ENCODE assay signal across 1 cellular context in the genomic region with DNA sequence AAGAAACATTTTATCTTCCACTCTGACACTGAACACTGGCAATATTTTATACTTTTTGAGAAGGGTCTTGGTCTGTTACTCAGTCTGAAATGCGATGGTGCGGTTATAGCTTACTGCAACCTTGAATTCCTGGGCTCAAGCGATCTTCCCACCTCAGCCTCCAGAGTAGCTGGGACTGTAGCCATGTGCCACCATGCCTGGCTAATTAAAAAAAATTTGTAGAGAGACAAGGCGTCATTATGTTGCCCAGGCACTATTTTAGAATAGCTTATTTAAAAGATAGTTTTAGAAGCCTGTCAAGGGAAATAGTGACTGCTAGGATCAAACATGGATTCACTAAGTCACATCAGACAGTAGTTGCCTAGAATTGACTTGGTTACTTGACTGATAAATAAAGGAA.
TF ChIP-seq lines count a peak whose summit lies in the region.

No MANE protein-coding gene starts in this region.

TF ChIP-seq in GM23338, 12 proteins besides CTCF, POLR2A, EP300 and RAD21 (continued from another document):
- TF ChIP-seq, protein P1, sequence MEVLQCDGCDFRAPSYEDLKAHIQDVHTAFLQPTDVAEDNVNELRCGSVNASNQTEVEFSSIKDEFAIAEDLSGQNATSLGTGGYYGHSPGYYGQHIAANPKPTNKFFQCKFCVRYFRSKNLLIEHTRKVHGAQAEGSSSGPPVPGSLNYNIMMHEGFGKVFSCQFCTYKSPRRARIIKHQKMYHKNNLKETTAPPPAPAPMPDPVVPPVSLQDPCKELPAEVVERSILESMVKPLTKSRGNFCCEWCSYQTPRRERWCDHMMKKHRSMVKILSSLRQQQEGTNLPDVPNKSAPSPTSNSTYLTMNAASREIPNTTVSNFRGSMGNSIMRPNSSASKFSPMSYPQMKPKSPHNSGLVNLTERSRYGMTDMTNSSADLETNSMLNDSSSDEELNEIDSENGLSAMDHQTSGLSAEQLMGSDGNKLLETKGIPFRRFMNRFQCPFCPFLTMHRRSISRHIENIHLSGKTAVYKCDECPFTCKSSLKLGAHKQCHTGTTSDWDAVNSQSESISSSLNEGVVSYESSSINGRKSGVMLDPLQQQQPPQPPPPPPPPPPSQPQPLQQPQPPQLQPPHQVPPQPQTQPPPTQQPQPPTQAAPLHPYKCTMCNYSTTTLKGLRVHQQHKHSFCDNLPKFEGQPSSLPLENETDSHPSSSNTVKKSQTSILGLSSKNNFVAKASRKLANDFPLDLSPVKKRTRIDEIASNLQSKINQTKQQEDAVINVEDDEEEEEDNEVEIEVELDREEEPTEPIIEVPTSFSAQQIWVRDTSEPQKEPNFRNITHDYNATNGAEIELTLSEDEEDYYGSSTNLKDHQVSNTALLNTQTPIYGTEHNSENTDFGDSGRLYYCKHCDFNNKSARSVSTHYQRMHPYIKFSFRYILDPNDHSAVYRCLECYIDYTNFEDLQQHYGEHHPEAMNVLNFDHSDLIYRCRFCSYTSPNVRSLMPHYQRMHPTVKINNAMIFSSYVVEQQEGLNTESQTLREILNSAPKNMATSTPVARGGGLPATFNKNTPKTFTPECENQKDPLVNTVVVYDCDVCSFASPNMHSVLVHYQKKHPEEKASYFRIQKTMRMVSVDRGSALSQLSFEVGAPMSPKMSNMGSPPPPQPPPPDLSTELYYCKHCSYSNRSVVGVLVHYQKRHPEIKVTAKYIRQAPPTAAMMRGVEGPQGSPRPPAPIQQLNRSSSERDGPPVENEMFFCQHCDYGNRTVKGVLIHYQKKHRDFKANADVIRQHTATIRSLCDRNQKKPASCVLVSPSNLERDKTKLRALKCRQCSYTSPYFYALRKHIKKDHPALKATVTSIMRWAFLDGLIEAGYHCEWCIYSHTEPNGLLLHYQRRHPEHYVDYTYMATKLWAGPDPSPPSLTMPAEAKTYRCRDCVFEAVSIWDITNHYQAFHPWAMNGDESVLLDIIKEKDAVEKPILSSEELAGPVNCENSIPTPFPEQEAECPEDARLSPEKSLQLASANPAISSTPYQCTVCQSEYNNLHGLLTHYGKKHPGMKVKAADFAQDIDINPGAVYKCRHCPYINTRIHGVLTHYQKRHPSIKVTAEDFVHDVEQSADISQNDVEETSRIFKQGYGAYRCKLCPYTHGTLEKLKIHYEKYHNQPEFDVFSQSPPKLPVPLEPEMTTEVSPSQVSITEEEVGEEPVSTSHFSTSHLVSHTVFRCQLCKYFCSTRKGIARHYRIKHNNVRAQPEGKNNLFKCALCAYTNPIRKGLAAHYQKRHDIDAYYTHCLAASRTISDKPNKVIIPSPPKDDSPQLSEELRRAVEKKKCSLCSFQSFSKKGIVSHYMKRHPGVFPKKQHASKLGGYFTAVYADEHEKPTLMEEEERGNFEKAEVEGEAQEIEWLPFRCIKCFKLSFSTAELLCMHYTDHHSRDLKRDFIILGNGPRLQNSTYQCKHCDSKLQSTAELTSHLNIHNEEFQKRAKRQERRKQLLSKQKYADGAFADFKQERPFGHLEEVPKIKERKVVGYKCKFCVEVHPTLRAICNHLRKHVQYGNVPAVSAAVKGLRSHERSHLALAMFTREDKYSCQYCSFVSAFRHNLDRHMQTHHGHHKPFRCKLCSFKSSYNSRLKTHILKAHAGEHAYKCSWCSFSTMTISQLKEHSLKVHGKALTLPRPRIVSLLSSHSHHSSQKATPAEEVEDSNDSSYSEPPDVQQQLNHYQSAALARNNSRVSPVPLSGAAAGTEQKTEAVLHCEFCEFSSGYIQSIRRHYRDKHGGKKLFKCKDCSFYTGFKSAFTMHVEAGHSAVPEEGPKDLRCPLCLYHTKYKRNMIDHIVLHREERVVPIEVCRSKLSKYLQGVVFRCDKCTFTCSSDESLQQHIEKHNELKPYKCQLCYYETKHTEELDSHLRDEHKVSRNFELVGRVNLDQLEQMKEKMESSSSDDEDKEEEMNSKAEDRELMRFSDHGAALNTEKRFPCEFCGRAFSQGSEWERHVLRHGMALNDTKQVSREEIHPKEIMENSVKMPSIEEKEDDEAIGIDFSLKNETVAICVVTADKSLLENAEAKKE (CRISPR knock-in tag; IDR thresholded peaks at IDR 0.05): no peak
- TF ChIP-seq ZNF114 (CRISPR knock-in tag; IDR thresholded peaks at IDR 0.05): no peak
- no peak for TF ChIP-seq NANOG (IDR thresholded peaks at IDR 0.05; ENCODE audit: borderline replicate concordance)
- TF ChIP-seq, protein P2, sequence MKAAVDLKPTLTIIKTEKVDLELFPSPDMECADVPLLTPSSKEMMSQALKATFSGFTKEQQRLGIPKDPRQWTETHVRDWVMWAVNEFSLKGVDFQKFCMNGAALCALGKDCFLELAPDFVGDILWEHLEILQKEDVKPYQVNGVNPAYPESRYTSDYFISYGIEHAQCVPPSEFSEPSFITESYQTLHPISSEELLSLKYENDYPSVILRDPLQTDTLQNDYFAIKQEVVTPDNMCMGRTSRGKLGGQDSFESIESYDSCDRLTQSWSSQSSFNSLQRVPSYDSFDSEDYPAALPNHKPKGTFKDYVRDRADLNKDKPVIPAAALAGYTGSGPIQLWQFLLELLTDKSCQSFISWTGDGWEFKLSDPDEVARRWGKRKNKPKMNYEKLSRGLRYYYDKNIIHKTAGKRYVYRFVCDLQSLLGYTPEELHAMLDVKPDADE (IDR thresholded peaks at IDR 0.05): no peak
- no peak for TF ChIP-seq EZH2 (IDR thresholded peaks at IDR 0.05; ENCODE audit: low read depth, unreplicated experiment)
